Comparison of ENCODE assay signal across 19 cellular contexts in the genomic region with DNA sequence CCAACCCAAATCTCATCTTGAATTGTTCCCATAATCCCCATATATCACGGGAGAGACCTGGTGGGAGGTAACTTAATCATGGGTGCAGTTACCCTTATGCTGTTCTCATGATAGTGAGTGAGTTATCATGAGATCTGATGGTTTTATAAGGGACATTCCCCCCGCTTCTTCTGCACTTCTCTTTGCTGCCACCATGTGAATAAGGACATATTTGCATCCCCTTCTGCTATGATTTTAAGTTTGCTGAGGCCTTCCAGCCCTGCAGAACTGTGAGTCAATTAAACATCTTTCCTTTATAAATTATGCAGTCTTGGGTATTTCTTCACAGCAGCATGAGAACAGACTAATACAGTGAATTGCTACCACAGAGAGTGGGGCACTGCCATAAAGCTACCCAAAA.
DNase-seq lines count a peak whose midpoint lies in the region; ATAC-seq and TF ChIP-seq lines count a peak whose summit lies in the region.
"Had no signal": no experiment of that assay in that cellular context is flagged by ENCODE, and none has a peak within 500 bp of the region (broad histone marks: within the 10 kb centered on the region; RNA-seq: fewer than 3 reads in every experiment).

No MANE protein-coding gene starts in this region.

- 84 to 88% methylated on average over 2 of the region's 2 CpGs for WGBS in upper lobe of left lung, 2 donors

- no peaks in the 10 kb centered on the region for H3K27me3 ChIP-seq in A673 (replicated peaks; ENCODE audit: insufficient read depth, low read depth, low read length, poor library complexity)
- H3K27me3 ChIP-seq in upper lobe of left lung = no peaks in the 10 kb centered on the region
- H3K27me3 ChIP-seq: neural progenitor cell had no signal

- no peak overlapping the region for H3K4me3 Mint-ChIP-seq in immature natural killer cell
- H3K4me3 Mint-ChIP-seq: activated T-helper 1 cell treated with anti-CD3 and anti-CD28 coated beads, Interleukin-12 subunit alpha, Interleukin-12 subunit beta, Interleukin-2, Interleukin-4 antibody, amounts not matched to agents 30 ng/mL and 10 ng/mL and 1 ng/mL, durations not matched to agents 14 hours and 24 hours and 36 hours; neural progenitor cell had no signal

- no peak for TF ChIP-seq EP300 in upper lobe of left lung (IDR thresholded peaks at IDR 0.05)

- no peak for TF ChIP-seq POLR2A in upper lobe of left lung (IDR thresholded peaks at IDR 0.05)

- intact Hi-C loops in A673 (cut with micrococcal nuclease; ENCODE audit: unreplicated experiment) = no loop called here

- peaks cover 0 to 4% (median 0%) of the 10 kb centered on the region in 3 donors for H3K36me3 Mint-ChIP-seq in immature natural killer cell
- H3K36me3 Mint-ChIP-seq: activated naive CD4-positive, alpha-beta T cell treated with anti-CD3 and anti-CD28 coated beads, Interleukin-2, amount 50 U/mL, for 72 hours; neural progenitor cell had no signal

- H3K9me3 Mint-ChIP-seq in immature natural killer cell = peaks cover 0 to 35% (median 23%) of the 10 kb centered on the region in 6 donors
- H3K9me3 Mint-ChIP-seq: activated T-helper 1 cell treated with anti-CD3 and anti-CD28 coated beads, Interleukin-12 subunit alpha, Interleukin-12 subunit beta, Interleukin-2, Interleukin-4 antibody, amounts not matched to agents 30 ng/mL and 10 ng/mL and 1 ng/mL, durations not matched to agents 14 hours and 24 hours and 36 hours had no signal

- no peaks in the 10 kb centered on the region for H3K27me3 Mint-ChIP-seq in immature natural killer cell (ENCODE audit: low read depth in 3 of 3)
- H3K27me3 Mint-ChIP-seq: progenitor cell of endocrine pancreas had no signal

- ATAC-seq in upper lobe of left lung (ENCODE audit: low FRiP score in 2 of 2) = no peak
- ATAC-seq: activated naive CD4-positive, alpha-beta T cell treated with anti-CD3 and anti-CD28 coated beads, Interleukin-2, amount 50 U/mL, for 72 hours; esophagus mucosa had no signal

- H3K36me3 ChIP-seq in A673 (ENCODE audit: insufficient read depth, low read length, poor library complexity, severe bottlenecking) (no peaks in the 10 kb centered on the region), upper lobe of left lung (no peaks in the 10 kb centered on the region)
- H3K36me3 ChIP-seq: neural progenitor cell had no signal

- TF ChIP-seq CTCF in A673 (conservative IDR thresholded peaks at IDR 0.05; ENCODE audit: low read depth, low read length) = 0 out of 2 replicates have a peak, but pooled peaks have one; percentile 17
- TF ChIP-seq CTCF in choroid plexus epithelial cell (conservative IDR thresholded peaks at IDR 0.05; ENCODE audit: low read depth, low read length) = peak; percentile 31
- TF ChIP-seq CTCF in upper lobe of left lung (IDR thresholded peaks at IDR 0.05) = no peak

- no peak overlapping the region for H3K27ac ChIP-seq in A673 (ENCODE audit: low read depth, low read length, poor library complexity, severe bottlenecking)
- no peak overlapping the region for H3K27ac ChIP-seq in substantia nigra (ENCODE audit: low read depth, low read length, poor library complexity, severe bottlenecking)
- H3K27ac ChIP-seq in upper lobe of left lung = no peak overlapping the region
- H3K27ac ChIP-seq: neural progenitor cell had no signal

- DNase-seq in A673 (ENCODE audit: low spot score) (no peak), HT-29 (ENCODE audit: low spot score) (peak; percentile 9), NCI-H69 (lab: John Stamatoyannopoulos, UW) (peak; percentile 7), choroid plexus epithelial cell (ENCODE audit: low read depth) (no peak), immature natural killer cell (no peak), substantia nigra (lab: John Stamatoyannopoulos, UW) (no peak), NCI-H748 treated with DMSO at 0.1 percent for 48 hours (lab: John Stamatoyannopoulos, UW) (no peak), upper lobe of left lung (no peak)
- DNase-seq: activated CD4-positive, CD25-positive, alpha-beta regulatory T cell treated with anti-CD3 and anti-CD28 coated beads, Interleukin-2, amount 50 U/mL, for 72 hours; Caco-2; effector CD8-positive, alpha-beta T cell; kidney glomerular epithelial cell; NCI-H146; T-helper 9 cell had no signal

- CTCF ChIA-PET in A673 (lab: Charles Lee) = no interaction called here

- H3K4me1 Mint-ChIP-seq in immature natural killer cell = no peaks in the 10 kb centered on the region

- H3K27ac Mint-ChIP-seq in immature natural killer cell = no peak overlapping the region
- H3K27ac Mint-ChIP-seq: activated naive CD4-positive, alpha-beta T cell treated with anti-CD3 and anti-CD28 coated beads, Interleukin-2, amount 50 U/mL, for 72 hours; activated T-helper 1 cell treated with anti-CD3 and anti-CD28 coated beads, Interleukin-12 subunit alpha, Interleukin-12 subunit beta, Interleukin-2, Interleukin-4 antibody, amounts not matched to agents 30 ng/mL and 10 ng/mL and 1 ng/mL, durations not matched to agents 14 hours and 24 hours and 36 hours; neural progenitor cell; progenitor cell of endocrine pancreas had no signal

- no TSS peak for BruUV-seq in A673 (replicated peaks; lab: Mats Ljungman, UMichigan)

- POLR2A ChIA-PET in A673 (lab: Charles Lee; ENCODE audit: low non-redundant PET) = no interaction called here

- H3K4me1 ChIP-seq in A673 (ENCODE audit: insufficient read depth, low read length, poor library complexity, severe bottlenecking) = no peaks in the 10 kb centered on the region
- no peaks in the 10 kb centered on the region for H3K4me1 ChIP-seq in upper lobe of left lung
- H3K4me1 ChIP-seq: Caco-2 had no signal

- H3K9me3 ChIP-seq in A673 (ENCODE audit: low read depth, low read length, poor library complexity, severe bottlenecking) (no peaks in the 10 kb centered on the region), upper lobe of left lung (no peaks in the 10 kb centered on the region)
- H3K9me3 ChIP-seq: Caco-2 had no signal

- no peak overlapping the region for H3K4me3 ChIP-seq in A673 (ENCODE audit: low read depth, low read length, poor library complexity, severe bottlenecking)
- no peak overlapping the region for H3K4me3 ChIP-seq in choroid plexus epithelial cell (ENCODE audit: low read depth, low read length)
- no peak overlapping the region for H3K4me3 ChIP-seq in upper lobe of left lung
- H3K4me3 ChIP-seq: neural progenitor cell had no signal

Comparison
In these comparisons a context has a peak if more than half of its experiments do, and no peak if none do; other contexts are left out.
1. DNase-seq: peak in HT-29 (single experiment) and NCI-H69 (single experiment); none in A673 (single experiment), choroid plexus epithelial cell (single experiment), immature natural killer cell (0 of 3), substantia nigra (0 of 49), NCI-H748 treated with DMSO at 0.1 percent for 48 hours (single experiment) and upper lobe of left lung (0 of 2).
2. CTCF ChIP-seq: peak in A673 (single experiment) and choroid plexus epithelial cell (single experiment); none in upper lobe of left lung (0 of 6).